In the genomic region with DNA sequence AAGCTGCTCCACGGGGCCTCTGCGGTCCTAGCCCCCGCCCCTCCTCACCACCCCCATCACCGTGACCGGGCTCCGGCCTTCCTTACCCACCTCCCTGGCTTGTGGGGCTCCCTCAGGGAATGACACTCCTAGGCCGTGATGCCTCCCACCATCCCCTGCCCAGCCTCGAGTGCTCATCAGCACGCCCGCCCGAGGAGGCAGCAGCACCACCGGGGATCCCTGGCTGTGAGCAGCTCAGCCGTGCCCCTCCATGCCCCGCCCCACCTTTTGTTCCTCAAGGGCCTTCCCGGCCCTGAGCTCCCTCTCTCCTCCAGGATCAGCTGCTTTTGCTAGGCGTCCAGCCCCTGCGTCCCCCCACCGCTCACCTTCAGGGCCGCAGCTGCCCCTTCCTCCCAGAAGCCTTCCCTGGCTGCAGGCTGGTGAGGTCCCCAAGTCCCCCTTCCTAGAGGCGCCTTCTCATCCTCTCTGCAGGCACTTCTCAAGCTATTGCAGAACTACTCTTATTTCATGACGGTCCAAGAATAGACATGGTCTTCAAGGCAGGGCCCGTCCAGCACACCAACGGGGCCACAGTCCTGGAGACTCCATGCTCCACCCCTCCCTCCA, we compare ENCODE assay signal across 1 cellular context.
TF ChIP-seq lines count a peak whose summit lies in the region.

No MANE protein-coding gene starts in this region.

TF ChIP-seq in HepG2, 621 proteins besides CTCF, POLR2A, EP300 and RAD21 (continued from another document and continues in another):
- TF ChIP-seq, protein P1, sequence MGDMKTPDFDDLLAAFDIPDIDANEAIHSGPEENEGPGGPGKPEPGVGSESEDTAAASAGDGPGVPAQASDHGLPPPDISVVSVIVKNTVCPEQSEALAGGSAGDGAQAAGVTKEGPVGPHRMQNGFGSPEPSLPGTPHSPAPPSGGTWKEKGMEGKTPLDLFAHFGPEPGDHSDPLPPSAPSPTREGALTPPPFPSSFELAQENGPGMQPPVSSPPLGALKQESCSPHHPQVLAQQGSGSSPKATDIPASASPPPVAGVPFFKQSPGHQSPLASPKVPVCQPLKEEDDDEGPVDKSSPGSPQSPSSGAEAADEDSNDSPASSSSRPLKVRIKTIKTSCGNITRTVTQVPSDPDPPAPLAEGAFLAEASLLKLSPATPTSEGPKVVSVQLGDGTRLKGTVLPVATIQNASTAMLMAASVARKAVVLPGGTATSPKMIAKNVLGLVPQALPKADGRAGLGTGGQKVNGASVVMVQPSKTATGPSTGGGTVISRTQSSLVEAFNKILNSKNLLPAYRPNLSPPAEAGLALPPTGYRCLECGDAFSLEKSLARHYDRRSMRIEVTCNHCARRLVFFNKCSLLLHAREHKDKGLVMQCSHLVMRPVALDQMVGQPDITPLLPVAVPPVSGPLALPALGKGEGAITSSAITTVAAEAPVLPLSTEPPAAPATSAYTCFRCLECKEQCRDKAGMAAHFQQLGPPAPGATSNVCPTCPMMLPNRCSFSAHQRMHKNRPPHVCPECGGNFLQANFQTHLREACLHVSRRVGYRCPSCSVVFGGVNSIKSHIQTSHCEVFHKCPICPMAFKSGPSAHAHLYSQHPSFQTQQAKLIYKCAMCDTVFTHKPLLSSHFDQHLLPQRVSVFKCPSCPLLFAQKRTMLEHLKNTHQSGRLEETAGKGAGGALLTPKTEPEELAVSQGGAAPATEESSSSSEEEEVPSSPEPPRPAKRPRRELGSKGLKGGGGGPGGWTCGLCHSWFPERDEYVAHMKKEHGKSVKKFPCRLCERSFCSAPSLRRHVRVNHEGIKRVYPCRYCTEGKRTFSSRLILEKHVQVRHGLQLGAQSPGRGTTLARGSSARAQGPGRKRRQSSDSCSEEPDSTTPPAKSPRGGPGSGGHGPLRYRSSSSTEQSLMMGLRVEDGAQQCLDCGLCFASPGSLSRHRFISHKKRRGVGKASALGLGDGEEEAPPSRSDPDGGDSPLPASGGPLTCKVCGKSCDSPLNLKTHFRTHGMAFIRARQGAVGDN (CRISPR knock-in tag; IDR thresholded peaks at IDR 0.05) = no peak
- no peak for TF ChIP-seq SIX1 (CRISPR knock-in tag; IDR thresholded peaks at IDR 0.05; ENCODE audit: borderline replicate concordance)
- TF ChIP-seq JUND (CRISPR knock-in tag; IDR thresholded peaks at IDR 0.05) = no peak
- no peak for TF ChIP-seq ZNF253 (CRISPR knock-in tag; IDR thresholded peaks at IDR 0.05; ENCODE audit: borderline replicate concordance)
- TF ChIP-seq ZNF383 (CRISPR knock-in tag; IDR thresholded peaks at IDR 0.05; ENCODE audit: borderline replicate concordance) = no peak
- TF ChIP-seq SNAPC2 (CRISPR knock-in tag; IDR thresholded peaks at IDR 0.05) = 0 out of 2 replicates have a peak, but pooled peaks have one; percentile 50
- peak; percentile 66 for TF ChIP-seq ZNF883 (CRISPR knock-in tag; IDR thresholded peaks at IDR 0.05; ENCODE audit: not compliant biosample characterization)
- TF ChIP-seq, protein P2, sequence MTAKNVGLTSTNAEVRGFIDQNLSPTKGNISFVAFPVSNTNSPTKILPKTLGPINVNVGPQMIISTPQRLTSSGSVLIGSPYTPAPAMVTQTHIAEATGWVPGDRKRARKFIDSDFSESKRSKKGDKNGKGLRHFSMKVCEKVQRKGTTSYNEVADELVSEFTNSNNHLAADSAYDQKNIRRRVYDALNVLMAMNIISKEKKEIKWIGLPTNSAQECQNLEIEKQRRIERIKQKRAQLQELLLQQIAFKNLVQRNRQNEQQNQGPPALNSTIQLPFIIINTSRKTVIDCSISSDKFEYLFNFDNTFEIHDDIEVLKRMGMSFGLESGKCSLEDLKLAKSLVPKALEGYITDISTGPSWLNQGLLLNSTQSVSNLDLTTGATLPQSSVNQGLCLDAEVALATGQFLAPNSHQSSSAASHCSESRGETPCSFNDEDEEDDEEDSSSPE (CRISPR knock-in tag; IDR thresholded peaks at IDR 0.05) = no peak
- TF ChIP-seq MAZ (IDR thresholded peaks at IDR 0.05; ENCODE audit: borderline replicate concordance, low read depth, low read length) = 0 out of 2 replicates have a peak, but pooled peaks have one; percentile 3
- 0 out of 2 replicates have a peak, but pooled peaks have one; percentile 1 for TF ChIP-seq MAZ (CRISPR knock-in tag; IDR thresholded peaks at IDR 0.05; ENCODE audit: low read depth)
- TF ChIP-seq, protein P3, sequence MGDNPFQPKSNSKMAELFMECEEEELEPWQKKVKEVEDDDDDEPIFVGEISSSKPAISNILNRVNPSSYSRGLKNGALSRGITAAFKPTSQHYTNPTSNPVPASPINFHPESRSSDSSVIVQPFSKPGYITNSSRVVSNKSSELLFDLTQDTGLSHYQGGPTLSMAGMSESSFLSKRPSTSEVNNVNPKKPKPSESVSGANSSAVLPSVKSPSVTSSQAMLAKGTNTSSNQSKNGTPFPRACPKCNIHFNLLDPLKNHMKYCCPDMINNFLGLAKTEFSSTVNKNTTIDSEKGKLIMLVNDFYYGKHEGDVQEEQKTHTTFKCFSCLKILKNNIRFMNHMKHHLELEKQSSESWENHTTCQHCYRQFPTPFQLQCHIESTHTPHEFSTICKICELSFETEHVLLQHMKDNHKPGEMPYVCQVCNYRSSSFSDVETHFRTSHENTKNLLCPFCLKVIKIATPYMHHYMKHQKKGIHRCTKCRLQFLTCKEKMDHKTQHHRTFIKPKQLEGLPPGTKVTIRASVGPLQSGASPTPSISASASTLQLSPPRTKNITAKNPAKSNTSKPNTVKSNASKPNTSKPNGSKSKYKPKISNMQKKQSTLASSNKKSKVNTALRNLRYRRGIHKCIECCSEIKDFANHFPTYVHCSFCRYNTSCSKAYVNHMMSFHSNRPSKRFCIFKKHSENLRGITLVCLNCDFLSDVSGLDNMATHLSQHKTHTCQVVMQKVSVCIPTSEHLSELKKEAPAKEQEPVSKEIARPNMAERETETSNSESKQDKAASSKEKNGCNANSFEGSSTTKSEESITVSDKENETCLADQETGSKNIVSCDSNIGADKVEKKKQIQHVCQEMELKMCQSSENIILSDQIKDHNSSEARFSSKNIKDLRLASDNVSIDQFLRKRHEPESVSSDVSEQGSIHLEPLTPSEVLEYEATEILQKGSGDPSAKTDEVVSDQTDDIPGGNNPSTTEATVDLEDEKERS (CRISPR knock-in tag; IDR thresholded peaks at IDR 0.05) = no peak
- no peak for TF ChIP-seq ZNF567 (CRISPR knock-in tag; IDR thresholded peaks at IDR 0.05; ENCODE audit: borderline replicate concordance)
- no peak for TF ChIP-seq IRF2 (CRISPR knock-in tag; IDR thresholded peaks at IDR 0.05)
- TF ChIP-seq HOXA5 (CRISPR knock-in tag; IDR thresholded peaks at IDR 0.05) = no peak
- TF ChIP-seq SAP130 (CRISPR knock-in tag; IDR thresholded peaks at IDR 0.05; ENCODE audit: low read depth) = no peak
- TF ChIP-seq ZNF543 (CRISPR knock-in tag; IDR thresholded peaks at IDR 0.05) = no peak
- TF ChIP-seq ZNF776 (CRISPR knock-in tag; IDR thresholded peaks at IDR 0.05) = peak; percentile 23; the same call in 1 of the 2 replicates
- TF ChIP-seq ZNF841 (CRISPR knock-in tag; IDR thresholded peaks at IDR 0.05; ENCODE audit: borderline replicate concordance) = no peak
- no peak for TF ChIP-seq PTBP1 (IDR thresholded peaks at IDR 0.05; ENCODE audit: low read depth, low read length, poor library complexity, severe bottlenecking)
- TF ChIP-seq, protein P4, sequence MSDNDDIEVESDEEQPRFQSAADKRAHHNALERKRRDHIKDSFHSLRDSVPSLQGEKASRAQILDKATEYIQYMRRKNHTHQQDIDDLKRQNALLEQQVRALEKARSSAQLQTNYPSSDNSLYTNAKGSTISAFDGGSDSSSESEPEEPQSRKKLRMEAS (IDR thresholded peaks at IDR 0.05) = no peak
- no peak for TF ChIP-seq HMG20A (CRISPR knock-in tag; IDR thresholded peaks at IDR 0.05; ENCODE audit: borderline replicate concordance)
- no peak for TF ChIP-seq KDM4B (CRISPR knock-in tag; IDR thresholded peaks at IDR 0.05)
- no peak for TF ChIP-seq ZNF678 (CRISPR knock-in tag; IDR thresholded peaks at IDR 0.05)
- TF ChIP-seq RARA (CRISPR knock-in tag; IDR thresholded peaks at IDR 0.05) = no peak
- TF ChIP-seq CENPX (CRISPR knock-in tag; IDR thresholded peaks at IDR 0.05) = no peak
- TF ChIP-seq ZNF652 (CRISPR knock-in tag; IDR thresholded peaks at IDR 0.05; ENCODE audit: borderline replicate concordance, low read depth) = no peak
- no peak for TF ChIP-seq SRY (CRISPR knock-in tag; IDR thresholded peaks at IDR 0.05)
- TF ChIP-seq, protein P5, sequence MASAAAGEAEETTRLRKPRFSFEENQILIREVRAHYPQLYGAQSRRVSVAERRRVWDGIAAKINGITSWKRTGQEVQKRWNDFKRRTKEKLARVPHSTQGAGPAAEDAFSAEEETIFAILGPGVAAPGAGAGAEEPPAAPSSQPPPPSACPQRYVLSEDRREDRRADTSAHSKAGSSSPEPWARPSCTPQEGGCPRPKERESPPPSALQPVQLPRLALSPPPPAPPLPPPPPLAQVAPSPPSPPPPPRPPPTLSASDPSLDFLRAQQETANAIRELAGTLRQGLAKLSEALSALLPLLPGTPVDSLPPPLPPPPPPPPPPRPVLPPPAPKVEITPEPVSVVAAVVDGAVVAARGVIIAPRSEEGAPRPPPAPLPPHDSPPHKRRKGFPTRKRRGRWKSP (CRISPR knock-in tag; IDR thresholded peaks at IDR 0.05) = 0 out of 2 replicates have a peak, but pooled peaks have one; percentile 13
- no peak for TF ChIP-seq CEBPB (IDR thresholded peaks at IDR 0.05; ENCODE audit: borderline replicate concordance, low read depth, low read length)
- TF ChIP-seq, protein P6, sequence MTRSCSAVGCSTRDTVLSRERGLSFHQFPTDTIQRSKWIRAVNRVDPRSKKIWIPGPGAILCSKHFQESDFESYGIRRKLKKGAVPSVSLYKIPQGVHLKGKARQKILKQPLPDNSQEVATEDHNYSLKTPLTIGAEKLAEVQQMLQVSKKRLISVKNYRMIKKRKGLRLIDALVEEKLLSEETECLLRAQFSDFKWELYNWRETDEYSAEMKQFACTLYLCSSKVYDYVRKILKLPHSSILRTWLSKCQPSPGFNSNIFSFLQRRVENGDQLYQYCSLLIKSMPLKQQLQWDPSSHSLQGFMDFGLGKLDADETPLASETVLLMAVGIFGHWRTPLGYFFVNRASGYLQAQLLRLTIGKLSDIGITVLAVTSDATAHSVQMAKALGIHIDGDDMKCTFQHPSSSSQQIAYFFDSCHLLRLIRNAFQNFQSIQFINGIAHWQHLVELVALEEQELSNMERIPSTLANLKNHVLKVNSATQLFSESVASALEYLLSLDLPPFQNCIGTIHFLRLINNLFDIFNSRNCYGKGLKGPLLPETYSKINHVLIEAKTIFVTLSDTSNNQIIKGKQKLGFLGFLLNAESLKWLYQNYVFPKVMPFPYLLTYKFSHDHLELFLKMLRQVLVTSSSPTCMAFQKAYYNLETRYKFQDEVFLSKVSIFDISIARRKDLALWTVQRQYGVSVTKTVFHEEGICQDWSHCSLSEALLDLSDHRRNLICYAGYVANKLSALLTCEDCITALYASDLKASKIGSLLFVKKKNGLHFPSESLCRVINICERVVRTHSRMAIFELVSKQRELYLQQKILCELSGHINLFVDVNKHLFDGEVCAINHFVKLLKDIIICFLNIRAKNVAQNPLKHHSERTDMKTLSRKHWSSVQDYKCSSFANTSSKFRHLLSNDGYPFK (CRISPR knock-in tag; IDR thresholded peaks at IDR 0.05; ENCODE audit: borderline replicate concordance) = no peak
- TF ChIP-seq REPIN1 (CRISPR knock-in tag; IDR thresholded peaks at IDR 0.05; ENCODE audit: borderline replicate concordance, low read depth) = 0 out of 2 replicates have a peak, but pooled peaks have one; percentile 39
- TF ChIP-seq ELF4 (CRISPR knock-in tag; IDR thresholded peaks at IDR 0.05; ENCODE audit: borderline replicate concordance) = no peak
- TF ChIP-seq MED8 (CRISPR knock-in tag; IDR thresholded peaks at IDR 0.05; ENCODE audit: insufficient replicate concordance) = peak; percentile 19
- no peak for TF ChIP-seq ZNF260 (CRISPR knock-in tag; IDR thresholded peaks at IDR 0.05; ENCODE audit: borderline replicate concordance, low read depth)
- TF ChIP-seq ZNF333 (CRISPR knock-in tag; IDR thresholded peaks at IDR 0.05; ENCODE audit: borderline replicate concordance) = 0 out of 2 replicates have a peak, but pooled peaks have one; percentile 34
- no peak for TF ChIP-seq ASH2L (IDR thresholded peaks at IDR 0.05; ENCODE audit: insufficient read length, low read depth, low read length)
- TF ChIP-seq SYNCRIP (IDR thresholded peaks at IDR 0.05; ENCODE audit: insufficient read depth, low read depth, low read length) = no peak
- no peak for TF ChIP-seq SOX6 (IDR thresholded peaks at IDR 0.05)
- TF ChIP-seq SOX6 (CRISPR knock-in tag; IDR thresholded peaks at IDR 0.05) = 0 out of 2 replicates have a peak, but pooled peaks have one; percentile 7
- TF ChIP-seq, protein P7, sequence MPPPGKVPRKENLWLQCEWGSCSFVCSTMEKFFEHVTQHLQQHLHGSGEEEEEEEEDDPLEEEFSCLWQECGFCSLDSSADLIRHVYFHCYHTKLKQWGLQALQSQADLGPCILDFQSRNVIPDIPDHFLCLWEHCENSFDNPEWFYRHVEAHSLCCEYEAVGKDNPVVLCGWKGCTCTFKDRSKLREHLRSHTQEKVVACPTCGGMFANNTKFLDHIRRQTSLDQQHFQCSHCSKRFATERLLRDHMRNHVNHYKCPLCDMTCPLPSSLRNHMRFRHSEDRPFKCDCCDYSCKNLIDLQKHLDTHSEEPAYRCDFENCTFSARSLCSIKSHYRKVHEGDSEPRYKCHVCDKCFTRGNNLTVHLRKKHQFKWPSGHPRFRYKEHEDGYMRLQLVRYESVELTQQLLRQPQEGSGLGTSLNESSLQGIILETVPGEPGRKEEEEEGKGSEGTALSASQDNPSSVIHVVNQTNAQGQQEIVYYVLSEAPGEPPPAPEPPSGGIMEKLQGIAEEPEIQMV (CRISPR knock-in tag; IDR thresholded peaks at IDR 0.05; ENCODE audit: low read depth) = 0 out of 2 replicates have a peak, but pooled peaks have one; percentile 8
- TF ChIP-seq YY1 (IDR thresholded peaks at IDR 0.05; ENCODE audit: insufficient read depth, insufficient replicate concordance, low read depth, low read length) = no peak
- no peak for TF ChIP-seq KDM1A (CRISPR knock-in tag; IDR thresholded peaks at IDR 0.05)
- no peak for TF ChIP-seq ZNF616 (CRISPR knock-in tag; IDR thresholded peaks at IDR 0.05; ENCODE audit: low read depth)
- no peak for TF ChIP-seq ARNTL (CRISPR knock-in tag; IDR thresholded peaks at IDR 0.05)
- TF ChIP-seq, protein P8, sequence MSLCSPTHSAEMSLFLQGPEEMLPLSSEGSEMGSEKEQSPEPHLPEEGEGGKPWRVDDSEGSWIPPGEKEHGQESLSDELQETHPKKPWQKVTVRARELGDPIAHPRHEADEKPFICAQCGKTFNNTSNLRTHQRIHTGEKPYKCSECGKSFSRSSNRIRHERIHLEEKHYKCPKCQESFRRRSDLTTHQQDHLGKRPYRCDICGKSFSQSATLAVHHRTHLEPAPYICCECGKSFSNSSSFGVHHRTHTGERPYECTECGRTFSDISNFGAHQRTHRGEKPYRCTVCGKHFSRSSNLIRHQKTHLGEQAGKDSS (CRISPR knock-in tag; IDR thresholded peaks at IDR 0.05; ENCODE audit: borderline replicate concordance, low read depth) = no peak
- TF ChIP-seq, protein P9, sequence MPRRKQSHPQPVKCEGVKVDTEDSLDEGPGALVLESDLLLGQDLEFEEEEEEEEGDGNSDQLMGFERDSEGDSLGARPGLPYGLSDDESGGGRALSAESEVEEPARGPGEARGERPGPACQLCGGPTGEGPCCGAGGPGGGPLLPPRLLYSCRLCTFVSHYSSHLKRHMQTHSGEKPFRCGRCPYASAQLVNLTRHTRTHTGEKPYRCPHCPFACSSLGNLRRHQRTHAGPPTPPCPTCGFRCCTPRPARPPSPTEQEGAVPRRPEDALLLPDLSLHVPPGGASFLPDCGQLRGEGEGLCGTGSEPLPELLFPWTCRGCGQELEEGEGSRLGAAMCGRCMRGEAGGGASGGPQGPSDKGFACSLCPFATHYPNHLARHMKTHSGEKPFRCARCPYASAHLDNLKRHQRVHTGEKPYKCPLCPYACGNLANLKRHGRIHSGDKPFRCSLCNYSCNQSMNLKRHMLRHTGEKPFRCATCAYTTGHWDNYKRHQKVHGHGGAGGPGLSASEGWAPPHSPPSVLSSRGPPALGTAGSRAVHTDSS (CRISPR knock-in tag; conservative IDR thresholded peaks at IDR 0.05) = no peak
